28 cellular contexts compared by ENCODE assay signal in the genomic region with DNA sequence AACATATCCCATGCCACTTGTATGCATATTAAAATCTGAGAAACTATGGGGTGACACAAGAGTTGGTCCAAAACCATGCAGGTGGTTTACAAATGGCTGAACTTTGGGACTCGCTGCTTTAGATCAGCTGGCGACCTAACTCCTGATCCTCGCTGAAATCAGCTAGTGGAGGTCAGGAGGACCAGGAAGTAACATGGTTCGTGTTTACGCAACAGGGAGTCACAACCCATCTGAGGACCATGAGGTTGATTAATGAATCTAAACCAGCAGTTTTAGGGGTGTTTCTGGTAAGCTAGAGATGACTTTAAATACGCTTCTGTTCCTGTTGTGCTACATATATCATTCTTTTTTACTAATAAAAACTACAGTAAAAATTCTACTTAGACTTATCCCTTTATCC. TPM values are rescaled to one million over a fixed set of nuclear protein-coding genes. Genes with fewer than 3 reads are reported as not detected.
DNase-seq lines count a peak whose midpoint lies in the region; ATAC-seq, FAIRE-seq and TF ChIP-seq lines count a peak whose summit lies in the region.
"Had no signal": no experiment of that assay in that cellular context is flagged by ENCODE, and none has a peak within 500 bp of the region (broad histone marks: within the 10 kb centered on the region; RNA-seq: fewer than 3 reads in every experiment).

No MANE protein-coding gene starts in this region.

- 25% methylated on average over 6 of the region's 6 CpGs for WGBS in K562 (ENCODE audit: insufficient coverage, low coverage, missing lambda C conversion rate)

- intact Hi-C loops in CD4-positive, alpha-beta T cell (cut with DNase I, micrococcal nuclease), result no loop called here
- intact Hi-C loops in K562 (cut with micrococcal nuclease), result no loop called here

- no peaks in the 10 kb centered on the region for H3K27me3 Mint-ChIP-seq in CD4-positive, alpha-beta T cell
- H3K27me3 Mint-ChIP-seq: CD8-positive, alpha-beta memory T cell; T-cell had no signal

- H3K4me3 Mint-ChIP-seq in CD4-positive, alpha-beta T cell, result no peak overlapping the region
- H3K4me3 Mint-ChIP-seq: CD8-positive, alpha-beta memory T cell; T-cell had no signal

- peak overlapping the region; percentile 8 for H3K27ac Mint-ChIP-seq in CD4-positive, alpha-beta T cell

- no peaks in the 10 kb centered on the region for H3K4me1 ChIP-seq in K562 (replicated peaks in 1 of 2; ENCODE audit: control insufficient read depth in 2 of 2, insufficient read depth in 2 of 2, low read length in 2 of 2)
- H3K4me1 ChIP-seq: BLaER1 had no signal

- H3K4me1 Mint-ChIP-seq in CD4-positive, alpha-beta T cell (ENCODE audit: low read depth), result peaks cover 69% of the 10 kb centered on the region

- H3K9me1 ChIP-seq in K562 (ENCODE audit: control insufficient read depth, insufficient read depth, low read length), result no peaks in the 10 kb centered on the region

- no peak for TF ChIP-seq RAD21 in K562 (CRISPR knock-in tag; conservative IDR thresholded peaks at IDR 0.05 in 1 of 2, IDR thresholded peaks at IDR 0.05 in 1 of 2)

- no peaks in the 10 kb centered on the region for H4K20me1 ChIP-seq in K562 (replicated peaks; ENCODE audit: control insufficient read depth, insufficient read depth, low read length)
- H4K20me1 ChIP-seq: BLaER1 had no signal

- no peak overlapping the region for H3K27ac ChIP-seq in CD4-positive, alpha-beta T cell (ENCODE audit: low read depth, low read length)
- H3K27ac ChIP-seq in K562 (ENCODE audit: extremely low read depth, low read depth, low read length) (no peak overlapping the region), substantia nigra (ENCODE audit: low read depth, low read length, poor library complexity, severe bottlenecking) (peak overlapping the region; percentile 72)
- H3K27ac ChIP-seq: BLaER1, PC-9 had no signal

- no peak overlapping the region for H3K4me3 ChIP-seq in K562
- H3K4me3 ChIP-seq: BLaER1, GM12878, MG63, PC-9 had no signal

- no TSS peak for BruUV-seq in K562 (replicated peaks; lab: Mats Ljungman, UMichigan)

- H3K9me3 ChIP-seq in CD4-positive, alpha-beta T cell (ENCODE audit: control insufficient read depth, low read length), result no peaks in the 10 kb centered on the region
- H3K9me3 ChIP-seq in K562 (replicated peaks; ENCODE audit: control insufficient read depth, insufficient read depth, low read depth, low read length), result no peaks in the 10 kb centered on the region
- H3K9me3 ChIP-seq: BLaER1 had no signal

- in situ Hi-C loops in K562 (cut with MboI), result no loop called here

- DNase-seq in CD4-positive, alpha-beta T cell, result no peak
- DNase-seq in MV-4-11 (lab: John Stamatoyannopoulos, UW), result peak; percentile 4
- DNase-seq in K562 (ENCODE audit: extremely low read depth in 1 of 4, low spot score in 3 of 4), result no peak
- DNase-seq in substantia nigra (lab: John Stamatoyannopoulos, UW), result no peak
- no peak for DNase-seq in dermis blood vessel endothelial cell
- DNase-seq in NCI-H82 (lab: John Stamatoyannopoulos, UW), result no peak
- no peak for DNase-seq in activated CD4-positive, alpha-beta T cell treated with anti-CD3 and anti-CD28 coated beads for 1 hour
- DNase-seq in NCI-H146 treated with DMSO at 0.1 percent for 48 hours (lab: John Stamatoyannopoulos, UW; ENCODE audit: unreplicated experiment), result no peak
- DNase-seq: CD8-positive, alpha-beta memory T cell; DMS 273 treated with DMSO at 0.1 percent for 48 hours; DMS79; EL; GDM1; KBM-7; MG63; NCI-H1092; NCI-H1436; NCI-H2029; NCI-H446 treated with DMSO at 0.1 percent for 48 hours; NCI-H526; PC-9; RPMI8226; SHP77; T-cell had no signal

- no peak overlapping the region for H2AFZ ChIP-seq in K562 (ENCODE audit: low read depth, low read length)
- H2AFZ ChIP-seq: PC-9 had no signal

- no peak for TF ChIP-seq CTCF in CD4-positive, alpha-beta T cell (IDR thresholded peaks at IDR 0.05)
- no peak for TF ChIP-seq CTCF in K562 (IDR thresholded peaks at IDR 0.05 in 2 of 3, conservative IDR thresholded peaks at IDR 0.05 in 1 of 3; ENCODE audit: insufficient read depth in 2 of 3, low read depth in 1 of 3, low read length in 3 of 3)

- H3K9me3 Mint-ChIP-seq in CD4-positive, alpha-beta T cell, result no peaks in the 10 kb centered on the region
- H3K9me3 Mint-ChIP-seq: CD8-positive, alpha-beta memory T cell had no signal

- FAIRE-seq in K562 (lab: Jason Lieb, UNC), result no peak
- FAIRE-seq: A204.1, GM12878 had no signal

- no peaks in the 10 kb centered on the region for H3K27me3 ChIP-seq in CD4-positive, alpha-beta T cell (ENCODE audit: control insufficient read depth, insufficient read depth, low read length)
- peaks cover 0 to 2% of the 10 kb centered on the region in 2 experiments; a peak in 1 of 5 replicates for H3K27me3 ChIP-seq in K562 (ENCODE audit: control insufficient read depth in 2 of 2, insufficient read depth in 2 of 2, low read length in 2 of 2)
- H3K27me3 ChIP-seq: BLaER1, MG63 had no signal

- H3K4me2 ChIP-seq in K562 (ENCODE audit: insufficient read depth, low read length), result no peak overlapping the region
- H3K4me2 ChIP-seq: BLaER1, PC-9 had no signal

- no peak for TF ChIP-seq POLR2A in K562 (conservative IDR thresholded peaks at IDR 0.05)

- H3K36me3 Mint-ChIP-seq in CD4-positive, alpha-beta T cell (ENCODE audit: low read depth), result no peaks in the 10 kb centered on the region
- H3K36me3 Mint-ChIP-seq: CD8-positive, alpha-beta memory T cell; T-cell had no signal

- TF ChIP-seq EP300 in K562 (IDR thresholded peaks at IDR 0.05; ENCODE audit: low read length), result no peak

- no peak overlapping the region for H3K9ac ChIP-seq in K562 (ENCODE audit: insufficient read depth in 1 of 2, low read depth in 2 of 2, low read length in 2 of 2)
- H3K9ac ChIP-seq: BLaER1 had no signal

- POLR2A ChIA-PET in CD4-positive, alpha-beta T cell (lab: Charles Lee), result interaction anchor here (1.4 kb wide), 1 partner anchor 13 kb away, joined by 3 read pairs; the partner anchor contains the start of gene TSPAN5
- POLR2A ChIA-PET in K562 (lab: Yijun Ruan, JAX), result no interaction called here

- H3K36me3 ChIP-seq in K562 (ENCODE audit: control insufficient read depth, insufficient read depth, low read length), result no peaks in the 10 kb centered on the region
- H3K36me3 ChIP-seq: BLaER1 had no signal

- no peaks in the 10 kb centered on the region for H3K79me2 ChIP-seq in K562 (ENCODE audit: control insufficient read depth, insufficient read depth, low read length)

- CTCF ChIA-PET in CD4-positive, alpha-beta T cell (lab: Charles Lee), result interaction anchor here (0.5 kb wide), 1 partner anchor 143 kb away, joined by 4 read pairs; no protein-coding TSS in a partner anchor
- CTCF ChIA-PET in K562 (lab: Yijun Ruan, JAX; ENCODE audit: low intra/inter-chr PET ratio), result no interaction called here

- ATAC-seq in CD4-positive, alpha-beta T cell (ENCODE audit: poor library complexity), result no peak
- ATAC-seq in K562, result no peak
- ATAC-seq: GM12878, HCT116, T-cell had no signal

TF ChIP-seq in K562, 482 proteins besides CTCF, POLR2A, EP300 and RAD21:
- TF ChIP-seq MEF2A (IDR thresholded peaks at IDR 0.05; ENCODE audit: control insufficient read depth, low read depth, low read length) (no peak), EHMT2 (IDR thresholded peaks at IDR 0.05) (no peak), TCF7L2 (IDR thresholded peaks at IDR 0.05; ENCODE audit: low read depth, low read length) (no peak), CBX3 (IDR thresholded peaks at IDR 0.05; ENCODE audit: borderline replicate concordance in 1 of 2, low read length in 2 of 2) (no peak), CEBPB (tag; IDR thresholded peaks at IDR 0.05) (peak; percentile 51; the same call in 1 of the 2 replicates), CEBPG (CRISPR knock-in tag; IDR thresholded peaks at IDR 0.05) (0 out of 2 replicates have a peak, but pooled peaks have one; percentile 25), CEBPG (tag; conservative IDR thresholded peaks at IDR 0.05 in 1 of 2, IDR thresholded peaks at IDR 0.05 in 1 of 2) (peak; percentile 40 to 59)
- TF ChIP-seq, protein P1, sequence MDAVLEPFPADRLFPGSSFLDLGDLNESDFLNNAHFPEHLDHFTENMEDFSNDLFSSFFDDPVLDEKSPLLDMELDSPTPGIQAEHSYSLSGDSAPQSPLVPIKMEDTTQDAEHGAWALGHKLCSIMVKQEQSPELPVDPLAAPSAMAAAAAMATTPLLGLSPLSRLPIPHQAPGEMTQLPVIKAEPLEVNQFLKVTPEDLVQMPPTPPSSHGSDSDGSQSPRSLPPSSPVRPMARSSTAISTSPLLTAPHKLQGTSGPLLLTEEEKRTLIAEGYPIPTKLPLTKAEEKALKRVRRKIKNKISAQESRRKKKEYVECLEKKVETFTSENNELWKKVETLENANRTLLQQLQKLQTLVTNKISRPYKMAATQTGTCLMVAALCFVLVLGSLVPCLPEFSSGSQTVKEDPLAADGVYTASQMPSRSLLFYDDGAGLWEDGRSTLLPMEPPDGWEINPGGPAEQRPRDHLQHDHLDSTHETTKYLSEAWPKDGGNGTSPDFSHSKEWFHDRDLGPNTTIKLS (IDR thresholded peaks at IDR 0.05; ENCODE audit: borderline replicate concordance, low read depth), result no peak

RNA-seq across cellular contexts. Expression of gene TSPAN5, which starts 12.9 kb away (rescaled TPM):
- 1 to 10 TPM; 1.8 to 2.8 TPM for total RNA-seq in CD4-positive, alpha-beta T cell
- 1.8 and 1.9 TPM in 2 replicates for total RNA-seq in K562 (2011; cell fraction: chromatin; rRNA removed; ENCODE audit: low replicate concordance)
- total RNA-seq in K562 (2011; cell fraction: nucleolus; rRNA removed), result 0.79 and 3.2 TPM in 2 replicates
- 0.59 and 2.9 TPM in 2 replicates for total RNA-seq in K562 (2011; cell fraction: nucleoplasm; rRNA removed)
- 0.61 and 0.86 TPM in 2 replicates for total RNA-seq in K562 (2014; rRNA removed)
- total RNA-seq in K562 (2014; rRNA removed; fragmentation: Illumina TruSeq; extraction: Trizol), result 0.69 and 0.80 TPM in 2 replicates
- total RNA-seq in K562 (2015; rRNA removed; fragmentation: Illumina TruSeq; extraction: Trizol), result 0.38 and 0.58 TPM in 2 replicates
- total RNA-seq in K562 (2021), result 1.5 TPM in 2 replicates
- 0.60 and 6.6 TPM in 2 replicates for polyA plus RNA-seq in K562 (2011; rRNA removed)
- 0.59 and 3.8 TPM in 2 replicates for polyA plus RNA-seq in K562 (2011; cell fraction: cytosol; rRNA removed)
- 0.51 and 3.1 TPM in 2 replicates for polyA plus RNA-seq in K562 (2011; cell fraction: nucleus; rRNA removed)
- polyA plus RNA-seq in K562 (2012), result 1.2 and 1.5 TPM in 2 replicates
- polyA plus RNA-seq in K562 (2014; fragmentation: Illumina TruSeq; extraction: Trizol), result 0.88 and 1.1 TPM in 2 replicates
- under 1 TPM; 0.59 to 0.73 TPM for polyA plus RNA-seq in K562 (2014; fragmentation: Nextera tagmentation; extraction: Ambion mirVana)
- 0.62 and 1.2 TPM in 2 replicates for polyA plus RNA-seq in K562 (2014; rRNA removed)
- 0.93 and 5.2 TPM in 2 replicates for polyA minus RNA-seq in K562 (2011; rRNA and poly(A)+ RNA removed)
- 4.5 TPM in 1 of 2 replicates, not detected in the other for polyA minus RNA-seq in K562 (2011; cell fraction: cytosol; rRNA and poly(A)+ RNA removed)
- polyA minus RNA-seq in K562 (2011; cell fraction: nucleus; rRNA and poly(A)+ RNA removed), result 0.22 and 1.9 TPM in 2 replicates
- total RNA-seq in dermis blood vessel endothelial cell, result 78.3 and 138 TPM in 2 replicates

Comparison
In these comparisons a context has a peak if more than half of its experiments do, and no peak if none do; other contexts are left out.
1. RNA of gene TSPAN5, which starts 12.9 kb away (total RNA-seq): 78.3 to 138 TPM in dermis blood vessel endothelial cell; 1.8 to 2.8 TPM in CD4-positive, alpha-beta T cell and 0.38 to 3.2 TPM in K562; every median in the first group is over 10 times any median in the second.